8 cellular contexts compared by ENCODE assay signal in genomic region chr9:121550569-121551512, GRCh38. TPM values are rescaled to one million over a fixed set of nuclear protein-coding genes. Genes with fewer than 3 reads are reported as not detected.
DNase-seq lines count a peak whose midpoint lies in the region; ATAC-seq and TF ChIP-seq lines count a peak whose summit lies in the region.

No MANE protein-coding gene starts in this region.

- H3K4me1 ChIP-seq in BLaER1 (peaks cover 64% of the 10 kb centered on the region), prostate gland (replicated peaks) (no peaks in the 10 kb centered on the region)

- no peaks in the 10 kb centered on the region for H4K20me1 ChIP-seq in BLaER1

- no peaks in the 10 kb centered on the region for H3K36me3 ChIP-seq in BLaER1
- no peaks in the 10 kb centered on the region for H3K36me3 ChIP-seq in prostate gland

- peak; percentile 83 to 97 (median 93) for TF ChIP-seq CTCF in prostate gland (IDR thresholded peaks at IDR 0.05)

- H3K9me3 ChIP-seq in BLaER1 (no peaks in the 10 kb centered on the region), prostate gland (no peaks in the 10 kb centered on the region)

- H3K27ac ChIP-seq in BLaER1 (no peak overlapping the region), prostate gland (no peak overlapping the region)

- WGBS in prostate gland, result 18% methylated on average over 30 of the region's 40 CpGs

- peak overlapping the region; percentile 40; the same call in 1 of the 2 replicates for H3K9ac ChIP-seq in BLaER1

- DNase-seq in NAMALWA (ENCODE audit: low spot score), result peak; percentile 82
- peak; percentile 40 for DNase-seq in T follicular helper cell (ENCODE audit: low read depth)
- DNase-seq in activated naive CD8-positive, alpha-beta T cell treated with anti-CD3 and anti-CD28 coated beads, Interleukin-2, amount 50 U/mL, for 16 hours (ENCODE audit: low read depth, low spot score), result peak; percentile 47
- peak; percentile 83 for DNase-seq in left cardiac atrium
- DNase-seq in prostate gland (ENCODE audit: low spot score), result peak; percentile 78
- peak; percentile 85 for DNase-seq in ureter (ENCODE audit: low spot score)

- ATAC-seq in GM21390 (IDR thresholded peaks at IDR 0.05; ENCODE audit: unreplicated experiment), result peak; percentile 56
- ATAC-seq in left cardiac atrium, result peak; percentile 68 to 69

- H3K4me2 ChIP-seq in BLaER1, result peak overlapping the region; percentile 86

- no peak for TF ChIP-seq POLR2A in prostate gland (IDR thresholded peaks at IDR 0.05)

- H3K27me3 ChIP-seq in BLaER1, result no peaks in the 10 kb centered on the region
- no peaks in the 10 kb centered on the region for H3K27me3 ChIP-seq in prostate gland (replicated peaks; ENCODE audit: insufficient read depth)

- H3K4me3 ChIP-seq in BLaER1, result peak overlapping the region; percentile 43; the same call in 1 of the 2 replicates
- H3K4me3 ChIP-seq in prostate gland, result peak overlapping the region in 1 of 2 donors; percentile 32

- intact Hi-C loops in left cardiac atrium (cut with DNase I), result loop anchor here (5.0 to 10.0 kb wide), 3 partner anchors 54 to 134 kb away; no protein-coding TSS in a partner anchor
- intact Hi-C loops in prostate gland (cut with DNase I), result no loop called here

RNA-seq across cellular contexts. Expression of gene GGTA1, which starts 51.2 kb away (rescaled TPM):
- total RNA-seq in left cardiac atrium (10 to 100 TPM in 1 of 2 donors, 1 to 10 TPM in 1; 8.3 to 19.3 TPM), prostate gland (1 to 10 TPM; 1.9 to 2.4 TPM), ureter (2.0 TPM)
